Comparison of ENCODE assay signal across 15 cellular contexts in genomic region chrX:136750364-136750763, GRCh38. TPM values are rescaled to one million over a fixed set of nuclear protein-coding genes. Genes with fewer than 3 reads are reported as not detected.
DNase-seq lines count a peak whose midpoint lies in the region; ATAC-seq and TF ChIP-seq lines count a peak whose summit lies in the region.
"Had no signal": no experiment of that assay in that cellular context is flagged by ENCODE, and none has a peak within 500 bp of the region (broad histone marks: within the 10 kb centered on the region; RNA-seq: fewer than 3 reads in every experiment).

No MANE protein-coding gene starts in this region.

- TF ChIP-seq CTCF in psoas muscle (IDR thresholded peaks at IDR 0.05), result no peak

- no peak for ATAC-seq in psoas muscle
- ATAC-seq: HepG2, upper lobe of right lung had no signal

- peaks cover 20% of the 10 kb centered on the region for H3K36me3 Mint-ChIP-seq in activated CD4-positive, alpha-beta T cell treated with anti-CD3 and anti-CD28 coated beads, Interleukin-2, amount 10 ng/mL, durations not matched to agents 24 days and 14 days (ENCODE audit: low read depth)

- H3K27ac ChIP-seq in psoas muscle, result peak overlapping the region; percentile 87
- H3K27ac ChIP-seq: skin epidermis, upper lobe of right lung had no signal

- H3K4me3 ChIP-seq in psoas muscle, result no peak overlapping the region
- H3K4me3 ChIP-seq: skin epidermis, upper lobe of right lung had no signal

- peak overlapping the region; percentile 78 for H3K27ac Mint-ChIP-seq in activated CD4-positive, alpha-beta T cell treated with anti-CD3 and anti-CD28 coated beads, Interleukin-2, amount 10 ng/mL, durations not matched to agents 24 days and 14 days

- no peak for DNase-seq in activated CD4-positive, alpha-beta T cell treated with anti-CD3 and anti-CD28 coated beads, Interleukin-2, amount 10 ng/mL, durations not matched to agents 24 days and 14 days
- DNase-seq in activated CD4-positive, alpha-beta T cell treated with anti-CD3 and anti-CD28 coated beads, Interleukin-2, amount 50 U/mL, for 48 hours, result no peak
- DNase-seq in OCI-M1 (lab: John Stamatoyannopoulos, UW) (peak; percentile 85), amniotic epithelial cell (ENCODE audit: low read depth) (peak; percentile 32), psoas muscle (no peak), HEK293T (ENCODE audit: extremely low spot score) (no peak), NCI-H1436 (lab: John Stamatoyannopoulos, UW) (no peak)
- DNase-seq in effector CD4-positive, alpha-beta T cell, result no peak
- DNase-seq: DMS79 treated with DMSO at 0.1 percent for 48 hours, NCI-H2081 treated with DMSO at 0.1 percent for 48 hours, NCI-H524 treated with DMSO at 0.1 percent for 48 hours, upper lobe of right lung had no signal

- POLR2A ChIA-PET in HEK293T (lab: Yijun Ruan, JAX), result no interaction called here

- H3K4me1 ChIP-seq in psoas muscle, result peaks cover 52% of the 10 kb centered on the region

- intact Hi-C loops in activated CD4-positive, alpha-beta T cell treated with anti-CD3 and anti-CD28 coated beads, Interleukin-2, amount 10 ng/mL, durations not matched to agents 24 days and 14 days (cut with micrococcal nuclease), result no loop called here
- intact Hi-C loops in psoas muscle (cut with DNase I), result no loop called here

- H3K9me3 Mint-ChIP-seq in activated CD4-positive, alpha-beta T cell treated with anti-CD3 and anti-CD28 coated beads, Interleukin-2, amount 10 ng/mL, durations not matched to agents 24 days and 14 days, result no peaks in the 10 kb centered on the region

- no peaks in the 10 kb centered on the region for H3K27me3 Mint-ChIP-seq in activated CD4-positive, alpha-beta T cell treated with anti-CD3 and anti-CD28 coated beads, Interleukin-2, amount 10 ng/mL, durations not matched to agents 24 days and 14 days

- H3K9me3 ChIP-seq in psoas muscle, result no peaks in the 10 kb centered on the region
- H3K9me3 ChIP-seq: upper lobe of right lung had no signal

- no peaks in the 10 kb centered on the region for H3K36me3 ChIP-seq in psoas muscle (ENCODE audit: insufficient read depth in 1 of 2, low read depth in 1 of 2)
- H3K36me3 ChIP-seq: upper lobe of right lung had no signal

- no peaks in the 10 kb centered on the region for H3K27me3 ChIP-seq in psoas muscle (ENCODE audit: insufficient read depth in 3 of 3, low read length in 2 of 3)
- H3K27me3 ChIP-seq: upper lobe of right lung had no signal

- CTCF ChIA-PET in HEK293T (lab: Yijun Ruan, JAX), result no interaction called here

- peaks cover 55% of the 10 kb centered on the region for H3K4me1 Mint-ChIP-seq in activated CD4-positive, alpha-beta T cell treated with anti-CD3 and anti-CD28 coated beads, Interleukin-2, amount 10 ng/mL, durations not matched to agents 24 days and 14 days

- 15 to 34% (median 30%) methylated on average over 2 of the region's 2 CpGs for WGBS in psoas muscle, 3 donors

- H3K4me3 Mint-ChIP-seq in activated CD4-positive, alpha-beta T cell treated with anti-CD3 and anti-CD28 coated beads, Interleukin-2, amount 10 ng/mL, durations not matched to agents 24 days and 14 days, result peak overlapping the region; percentile 19
- H3K4me3 Mint-ChIP-seq: CD14-positive monocyte had no signal

TF ChIP-seq in HEK293T, 16 proteins besides CTCF, POLR2A, EP300 and RAD21:
- TF ChIP-seq FOXM1 (IDR thresholded peaks at IDR 0.05; ENCODE audit: borderline replicate concordance) (no peak), HDGF (IDR thresholded peaks at IDR 0.05; ENCODE audit: borderline replicate concordance) (no peak), SP1 (IDR thresholded peaks at IDR 0.05) (no peak), ARNT (IDR thresholded peaks at IDR 0.05) (no peak), BHLHE40 (IDR thresholded peaks at IDR 0.05; ENCODE audit: borderline replicate concordance) (no peak), FOXA1 (IDR thresholded peaks at IDR 0.05) (no peak), CTBP1 (IDR thresholded peaks at IDR 0.05; ENCODE audit: borderline replicate concordance) (no peak), FOXK2 (IDR thresholded peaks at IDR 0.05) (no peak), ELF4 (IDR thresholded peaks at IDR 0.05) (no peak), ZNF384 (IDR thresholded peaks at IDR 0.05) (no peak), SUZ12 (IDR thresholded peaks at IDR 0.05) (no peak), LEF1 (IDR thresholded peaks at IDR 0.05; ENCODE audit: borderline replicate concordance) (no peak), L3MBTL2 (conservative IDR thresholded peaks at IDR 0.05) (no peak), NFRKB (IDR thresholded peaks at IDR 0.05) (no peak), TARDBP (IDR thresholded peaks at IDR 0.05) (no peak)
- TF ChIP-seq, protein P1, sequence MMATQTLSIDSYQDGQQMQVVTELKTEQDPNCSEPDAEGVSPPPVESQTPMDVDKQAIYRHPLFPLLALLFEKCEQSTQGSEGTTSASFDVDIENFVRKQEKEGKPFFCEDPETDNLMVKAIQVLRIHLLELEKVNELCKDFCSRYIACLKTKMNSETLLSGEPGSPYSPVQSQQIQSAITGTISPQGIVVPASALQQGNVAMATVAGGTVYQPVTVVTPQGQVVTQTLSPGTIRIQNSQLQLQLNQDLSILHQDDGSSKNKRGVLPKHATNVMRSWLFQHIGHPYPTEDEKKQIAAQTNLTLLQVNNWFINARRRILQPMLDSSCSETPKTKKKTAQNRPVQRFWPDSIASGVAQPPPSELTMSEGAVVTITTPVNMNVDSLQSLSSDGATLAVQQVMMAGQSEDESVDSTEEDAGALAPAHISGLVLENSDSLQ (IDR thresholded peaks at IDR 0.05), result no peak
TF ChIP-seq in HEK293T: peak in this region for 0.

RNA-seq across cellular contexts. Expression of gene ARHGEF6, which starts 30.4 kb away (rescaled TPM):
- 37.4 and 38.0 TPM in 2 replicates for total RNA-seq in activated CD4-positive, alpha-beta T cell treated with anti-CD3 and anti-CD28 coated beads, Interleukin-2, amount 10 ng/mL, durations not matched to agents 24 days and 14 days
- total RNA-seq in psoas muscle, result 10 to 100 TPM; 25.4 to 70.5 (median 53.8) TPM
- polyA plus RNA-seq in psoas muscle, result 10 to 100 TPM; 11.4 to 22.5 (median 19.6) TPM
- total RNA-seq: HepG2 had no signal

Comparison
In these comparisons a context has a peak if more than half of its experiments do, and no peak if none do; other contexts are left out.
1. DNase-seq: peak in OCI-M1 (single experiment) and amniotic epithelial cell (single experiment); none in activated CD4-positive, alpha-beta T cell treated with anti-CD3 and anti-CD28 coated beads, Interleukin-2, amount 10 ng/mL, durations not matched to agents 24 days and 14 days (single experiment), activated CD4-positive, alpha-beta T cell treated with anti-CD3 and anti-CD28 coated beads, Interleukin-2, amount 50 U/mL, for 48 hours (0 of 2), psoas muscle (0 of 2), effector CD4-positive, alpha-beta T cell (single experiment), HEK293T (single experiment) and NCI-H1436 (single experiment).